Comparison of ENCODE assay signal across 1 cellular context in the genomic region with DNA sequence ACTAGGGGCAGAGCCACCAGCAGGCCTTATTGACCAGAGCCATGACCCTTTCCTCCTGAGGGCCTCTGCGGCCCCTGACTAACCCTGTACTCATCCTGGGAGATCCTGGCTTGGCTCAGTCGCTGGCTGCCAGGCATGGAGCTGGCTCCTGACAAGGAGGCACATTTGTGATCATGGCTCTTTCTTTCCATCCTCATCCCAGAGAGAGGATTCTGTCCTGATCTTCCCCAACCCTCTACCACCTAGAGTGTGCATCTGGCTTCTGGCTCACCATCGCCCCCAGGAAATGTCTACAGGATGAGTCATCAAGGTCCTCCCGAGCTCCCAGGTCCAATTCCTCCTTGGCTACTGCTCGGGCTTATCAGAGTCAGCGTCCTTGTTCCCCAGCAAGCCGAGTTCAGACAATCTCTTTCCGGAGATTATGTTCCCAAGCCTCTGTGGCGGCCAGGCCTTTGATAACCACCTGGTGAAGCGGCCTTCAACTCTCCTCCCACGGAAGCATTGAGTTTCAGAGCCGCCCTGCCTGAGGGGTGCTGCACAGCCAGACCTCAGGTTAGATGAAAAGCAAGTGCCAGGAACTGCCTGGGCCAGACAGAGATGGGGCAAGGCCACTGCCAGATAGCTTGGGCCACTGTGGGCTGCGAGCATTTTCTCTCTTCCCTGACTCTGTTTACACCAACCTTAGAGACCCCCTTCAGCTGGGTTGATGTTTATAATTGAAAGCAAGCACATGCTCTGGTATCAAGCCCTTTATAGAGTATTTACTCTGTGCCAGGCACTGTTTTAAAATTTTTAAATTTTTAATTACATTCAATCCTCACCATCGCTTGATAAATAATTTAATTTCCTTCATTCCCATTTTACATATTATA.
TF ChIP-seq lines count a peak whose summit lies in the region.

No MANE protein-coding gene starts in this region.

TF ChIP-seq in WTC11, 78 proteins besides CTCF, POLR2A, EP300 and RAD21 (continued from another document):
- no peak for TF ChIP-seq ARID4B (CRISPR knock-in tag; IDR thresholded peaks at IDR 0.05; ENCODE audit: borderline replicate concordance)
- no peak for TF ChIP-seq SOX15 (CRISPR knock-in tag; IDR thresholded peaks at IDR 0.05)
